In the genomic region with DNA sequence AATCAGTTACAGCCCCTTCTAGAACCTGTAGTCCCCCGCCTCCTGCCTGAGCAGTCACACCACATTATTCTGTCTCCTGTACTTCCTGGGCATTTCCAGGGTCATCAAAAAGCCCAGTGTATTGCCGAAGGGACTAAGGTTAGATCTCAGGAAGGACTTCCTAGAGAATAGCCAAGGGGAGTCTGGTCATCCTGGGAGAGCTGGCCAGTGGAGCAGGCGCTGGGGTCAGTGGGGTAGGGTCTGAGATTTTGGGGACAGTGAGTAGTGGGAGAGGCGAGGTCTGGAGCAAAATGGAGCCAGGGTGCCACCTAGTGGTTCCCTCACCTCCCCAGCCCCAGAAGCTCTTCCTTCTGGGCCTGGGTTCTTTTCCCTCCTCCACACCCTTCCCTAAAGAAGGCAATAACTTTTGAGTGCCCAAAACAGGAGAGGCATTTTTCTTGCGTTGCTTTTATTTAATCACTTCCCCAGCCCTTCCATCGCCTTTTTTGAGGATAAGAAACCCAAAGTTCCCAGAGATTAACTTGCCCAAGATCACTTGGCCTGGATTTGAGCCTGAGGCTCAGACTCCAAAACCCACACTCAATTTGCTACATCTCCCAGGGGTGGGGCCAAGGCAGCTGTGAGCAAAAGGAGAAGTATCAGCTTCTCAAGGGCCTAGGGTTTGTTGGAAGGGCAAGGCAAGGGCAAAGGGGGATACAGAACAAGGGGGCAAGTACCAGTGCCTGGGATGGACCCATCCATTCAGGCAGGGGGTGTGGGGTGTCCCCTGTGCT, we compare ENCODE assay signal across 8 cellular contexts. TPM values are rescaled to one million over a fixed set of nuclear protein-coding genes. Genes with fewer than 3 reads are reported as not detected.
DNase-seq lines count a peak whose midpoint lies in the region; ATAC-seq, FAIRE-seq and TF ChIP-seq lines count a peak whose summit lies in the region.

No MANE protein-coding gene starts in this region.

- POLR2A ChIA-PET in CD8-positive, alpha-beta T cell (lab: Charles Lee): interaction anchor here (0.7 kb wide), 1 partner anchor 384 kb away, joined by 3 read pairs; no protein-coding TSS in a partner anchor
- POLR2A ChIA-PET in HCT116 (lab: Charles Lee): interaction anchor here (0.8 to 1.3 kb wide), 2 partner anchors 10 to 12 kb away, joined by 4 read pairs; a partner anchor contains a TSS
- POLR2A ChIA-PET in PC-9 (lab: Charles Lee; ENCODE audit: unreplicated experiment): interaction anchor here (0.6 kb wide), 1 partner anchor 26 kb away, joined by 8 read pairs; no protein-coding TSS in a partner anchor

- H3K4me1 Mint-ChIP-seq in CD8-positive, alpha-beta T cell (ENCODE audit: low read depth): peaks cover 51% of the 10 kb centered on the region

- BruUV-seq in HCT116 (replicated peaks; lab: Mats Ljungman, UMichigan): no TSS peak
- BruUV-seq in PC-9 (replicated peaks; lab: Mats Ljungman, UMichigan): no TSS peak

- FAIRE-seq in keratinocyte (lab: Jason Lieb, UNC): no peak

- H3K36me3 Mint-ChIP-seq in CD8-positive, alpha-beta T cell: peaks cover 49% of the 10 kb centered on the region

- no peaks in the 10 kb centered on the region for H3K27me3 Mint-ChIP-seq in CD8-positive, alpha-beta T cell (ENCODE audit: low read depth)

- ATAC-seq in CD8-positive, alpha-beta T cell: peak; percentile 29
- peak; percentile 91 for ATAC-seq in HCT116
- ATAC-seq in stimulated activated naive CD8-positive, alpha-beta T cell treated with anti-CD3 and anti-CD28 coated beads, Interleukin-15, Interleukin-2, amounts not matched to agents 100 U/mL and 50 U/mL, for 24 hours: no peak
- no peak for ATAC-seq in GM18907 (IDR thresholded peaks at IDR 0.05; ENCODE audit: unreplicated experiment)

- no peaks in the 10 kb centered on the region for H4K20me1 ChIP-seq in HCT116 (ENCODE audit: insufficient read depth)
- no peaks in the 10 kb centered on the region for H4K20me1 ChIP-seq in PC-9 (ENCODE audit: insufficient read depth)
- H4K20me1 ChIP-seq in keratinocyte (ENCODE audit: control insufficient read depth, extremely low read depth, insufficient read depth, low read length): no peaks in the 10 kb centered on the region

- H3K27ac ChIP-seq in CD8-positive, alpha-beta T cell (ENCODE audit: low read depth, low read length): no peak overlapping the region
- H3K27ac ChIP-seq in HCT116 (ENCODE audit: low read depth, low read length) (no peak overlapping the region), PC-9 (no peak overlapping the region), ascending aorta (peak overlapping the region; percentile 28 to 52), keratinocyte (ENCODE audit: control insufficient read depth, insufficient read depth, low read length) (no peak overlapping the region)

- DNase-seq in CD8-positive, alpha-beta T cell: peak in 2 of 7 experiments; percentile 40 to 48
- DNase-seq in HCT116 (ENCODE audit: low read depth, low spot score): no peak
- DNase-seq in PC-9: peak in 1 of 2 experiments; percentile 35
- no peak for DNase-seq in ascending aorta (ENCODE audit: low spot score in 2 of 2)
- DNase-seq in keratinocyte (ENCODE audit: low read depth, low spot score): no peak
- DNase-seq in stimulated activated naive CD8-positive, alpha-beta T cell treated with anti-CD3 and anti-CD28 coated beads, Interleukin-15, Interleukin-2, amounts not matched to agents 100 U/mL and 50 U/mL, for 24 hours: peak; percentile 63
- no peak for DNase-seq in glomerular visceral epithelial cell (ENCODE audit: extremely low spot score)

- dilution Hi-C loops in keratinocyte (cut with MboI; ENCODE audit: extremely low pct_ligation_motif_present, low sequenced_read_pairs): no loop called here

- no peaks in the 10 kb centered on the region for H3K9me2 ChIP-seq in HCT116 (ENCODE audit: insufficient read depth)
- H3K9me2 ChIP-seq in PC-9 (ENCODE audit: insufficient read depth): no peaks in the 10 kb centered on the region

- H3F3A ChIP-seq in PC-9 (ENCODE audit: insufficient read depth, low read depth): peaks cover 1% of the 10 kb centered on the region; the same call in 1 of the 2 replicates

- no peaks in the 10 kb centered on the region for H3K9me1 ChIP-seq in keratinocyte (ENCODE audit: control insufficient read depth, extremely low read depth, insufficient read depth, low read length)

- peaks cover 35% of the 10 kb centered on the region for H3K4me1 ChIP-seq in CD8-positive, alpha-beta T cell (ENCODE audit: insufficient read depth, low read length)
- H3K4me1 ChIP-seq in HCT116 (ENCODE audit: control insufficient read depth in 1 of 2, insufficient read depth in 2 of 2, low read length in 2 of 2): peaks cover 2 to 12% of the 10 kb centered on the region in 2 experiments; a peak in 3 of 4 replicates
- peaks cover 26% of the 10 kb centered on the region for H3K4me1 ChIP-seq in PC-9 (replicated peaks; ENCODE audit: insufficient read depth)
- peaks cover 0 to 5% of the 10 kb centered on the region in 2 donors for H3K4me1 ChIP-seq in ascending aorta
- H3K4me1 ChIP-seq in keratinocyte (ENCODE audit: control insufficient read depth, extremely low read depth, insufficient read depth, low read length): peaks cover 2% of the 10 kb centered on the region

- intact Hi-C loops in CD8-positive, alpha-beta T cell (cut with DNase I, micrococcal nuclease): no loop called here
- intact Hi-C loops in HCT116 (cut with micrococcal nuclease): loop anchor here (1.0 kb wide), 1 partner anchor 385 kb away; no protein-coding TSS in a partner anchor
- intact Hi-C loops in PC-9 (cut with micrococcal nuclease; ENCODE audit: unreplicated experiment): no loop called here
- intact Hi-C loops in ascending aorta (cut with DNase I): no loop called here

- H2AFZ ChIP-seq in HCT116 (ENCODE audit: low read depth, low read length, poor library complexity, severe bottlenecking) (no peak overlapping the region), PC-9 (no peak overlapping the region), keratinocyte (ENCODE audit: control insufficient read depth, low read length) (no peak overlapping the region)

- no peaks in the 10 kb centered on the region for H3K9me3 ChIP-seq in CD8-positive, alpha-beta T cell (ENCODE audit: low read length)
- no peaks in the 10 kb centered on the region for H3K9me3 ChIP-seq in HCT116 (ENCODE audit: control insufficient read depth in 1 of 2, insufficient read depth in 1 of 2, low read depth in 1 of 2, low read length in 2 of 2)
- H3K9me3 ChIP-seq in PC-9 (ENCODE audit: insufficient read depth, low read depth): no peaks in the 10 kb centered on the region
- H3K9me3 ChIP-seq in ascending aorta: no peaks in the 10 kb centered on the region
- H3K9me3 ChIP-seq in keratinocyte (ENCODE audit: control insufficient read depth, low read depth, low read length): no peaks in the 10 kb centered on the region

- TF ChIP-seq CTCF in CD8-positive, alpha-beta T cell (IDR thresholded peaks at IDR 0.05): peak; percentile 61
- TF ChIP-seq CTCF in HCT116 (IDR thresholded peaks at IDR 0.05 in 2 of 3, conservative IDR thresholded peaks at IDR 0.05 in 1 of 3; ENCODE audit: borderline replicate concordance in 1 of 3, insufficient read depth in 1 of 3, low read depth in 2 of 3, low read length in 2 of 3) (peak in 2 of 3 experiments; percentile 89 to 90; a peak in 4 of 6 replicates), PC-9 (conservative IDR thresholded peaks at IDR 0.05) (peak; percentile 84), ascending aorta (IDR thresholded peaks at IDR 0.05) (peak; percentile 34 to 68 (median 51)), keratinocyte (optimal IDR thresholded peaks at IDR 0.05 in 1 of 3, IDR thresholded peaks at IDR 0.05 in 1 of 3, conservative IDR thresholded peaks at IDR 0.05 in 1 of 3; ENCODE audit: extremely low read depth in 1 of 3, insufficient read depth in 2 of 3, low read length in 3 of 3) (peak; percentile 83 to 96 (median 87))

- H3K79me2 ChIP-seq in HCT116 (ENCODE audit: insufficient read depth, low read length) (no peaks in the 10 kb centered on the region), PC-9 (ENCODE audit: low read depth) (no peaks in the 10 kb centered on the region), keratinocyte (ENCODE audit: control insufficient read depth, insufficient read depth, low read length) (no peaks in the 10 kb centered on the region)

- no peak overlapping the region for H3K4me3 ChIP-seq in CD8-positive, alpha-beta T cell (ENCODE audit: low read depth, low read length)
- H3K4me3 ChIP-seq in HCT116 (replicated peaks in 1 of 2; ENCODE audit: low read depth in 1 of 2, low read length in 2 of 2) (no peak overlapping the region), PC-9 (no peak overlapping the region), ascending aorta (no peak overlapping the region), keratinocyte (ENCODE audit: control insufficient read depth in 2 of 3, extremely low read depth in 1 of 3, insufficient read depth in 2 of 3, low read depth in 1 of 3, low read length in 3 of 3) (no peak overlapping the region)

- no peak overlapping the region for H3K4me3 Mint-ChIP-seq in CD8-positive, alpha-beta T cell

- TF ChIP-seq POLR2A in HCT116 (IDR thresholded peaks at IDR 0.05; ENCODE audit: borderline replicate concordance, extremely low read depth, insufficient read depth, insufficient read length): no peak

- no peaks in the 10 kb centered on the region for H3K9me3 Mint-ChIP-seq in CD8-positive, alpha-beta T cell

- H3K4me2 ChIP-seq in HCT116 (ENCODE audit: low read length): no peak overlapping the region
- no peak overlapping the region for H3K4me2 ChIP-seq in PC-9
- no peak overlapping the region for H3K4me2 ChIP-seq in keratinocyte (ENCODE audit: control insufficient read depth, extremely low read depth, insufficient read depth, low read depth, low read length)

- CTCF ChIA-PET in CD8-positive, alpha-beta T cell (lab: Charles Lee): interaction anchor here (0.8 to 2.2 kb wide), 12 partner anchors 11 to 117 kb away, joined by 3 to 9 read pairs (median 4); a partner anchor contains a TSS
- CTCF ChIA-PET in HCT116 (lab: Charles Lee) (interaction anchor here (0.7 to 1.4 kb wide), 8 partner anchors 20 to 461 kb away, joined by 3 read pairs; a partner anchor contains a TSS), PC-9 (lab: Charles Lee) (interaction anchor here (0.6 to 1.5 kb wide), 7 partner anchors 11 to 384 kb away, joined by 3 to 10 read pairs (median 3); no protein-coding TSS in a partner anchor)

- H3K9ac ChIP-seq in HCT116 (ENCODE audit: low read length) (no peak overlapping the region), keratinocyte (ENCODE audit: control insufficient read depth, extremely low read depth, insufficient read depth, low read length) (no peak overlapping the region)

- H3K36me3 ChIP-seq in CD8-positive, alpha-beta T cell (ENCODE audit: insufficient read depth, low read length): peaks cover 36% of the 10 kb centered on the region
- H3K36me3 ChIP-seq in HCT116 (ENCODE audit: control insufficient read depth in 1 of 2, insufficient read depth in 2 of 2, low read length in 2 of 2) (no peaks in the 10 kb centered on the region), PC-9 (ENCODE audit: low read depth) (no peaks in the 10 kb centered on the region), ascending aorta (peaks cover 21 to 30% of the 10 kb centered on the region in 2 donors), keratinocyte (ENCODE audit: control insufficient read depth in 2 of 2, extremely low read depth in 1 of 2, insufficient read depth in 2 of 2, low read length in 2 of 2) (peaks cover 0 to 17% of the 10 kb centered on the region in 2 experiments)

- H3K27me3 ChIP-seq in CD8-positive, alpha-beta T cell (ENCODE audit: insufficient read depth, low read length): no peaks in the 10 kb centered on the region
- H3K27me3 ChIP-seq in HCT116 (ENCODE audit: insufficient read depth, low read length): no peaks in the 10 kb centered on the region
- no peaks in the 10 kb centered on the region for H3K27me3 ChIP-seq in PC-9 (ENCODE audit: insufficient read depth, low read depth)
- no peaks in the 10 kb centered on the region for H3K27me3 ChIP-seq in ascending aorta
- H3K27me3 ChIP-seq in keratinocyte (ENCODE audit: control insufficient read depth, extremely low read depth, insufficient read depth, low read length): no peaks in the 10 kb centered on the region

- TF ChIP-seq RAD21 in HCT116 (IDR thresholded peaks at IDR 0.05; ENCODE audit: low read depth): no peak

- peak overlapping the region; percentile 85 for H3K27ac Mint-ChIP-seq in CD8-positive, alpha-beta T cell

- RAD21 ChIA-PET in HCT116 (lab: Charles Lee; ENCODE audit: low non-redundant PET in 1 of 2, low total read pairs in 2 of 2, uncharacterized antibody in 2 of 2, unreplicated experiment in 2 of 2): interaction anchor here (1.0 to 1.5 kb wide), 3 partner anchors 65 to 274 kb away, joined by 3 to 5 read pairs (median 3); no protein-coding TSS in a partner anchor

RNA-seq across cellular contexts. Expression of a gene that starts 7.3 kb away (rescaled TPM):
- total RNA-seq in CD8-positive, alpha-beta T cell: 1 to 10 TPM; 6.7 to 7.3 TPM
- total RNA-seq in HCT116 (2021; ENCODE audit: unreplicated experiment) (24.0 TPM), PC-9 (2021) (27.1 and 38.2 TPM in 2 replicates), ascending aorta (9.6 TPM)
- 34.6 and 43.4 TPM in 2 replicates for polyA plus RNA-seq in HCT116 (2012)
- 25.1 to 28.5 TPM (median 27.4 TPM) in 3 replicates for polyA plus RNA-seq in keratinocyte
- polyA plus RNA-seq in keratinocyte (2011; ENCODE audit: low read depth): 5.8 TPM
- polyA plus RNA-seq in keratinocyte (2011; cell fraction: cytosol; rRNA removed): 12.7 and 27.2 TPM in 2 replicates
- polyA plus RNA-seq in keratinocyte (2011; cell fraction: nucleus; rRNA removed): 9.7 and 12.0 TPM in 2 replicates
- polyA plus RNA-seq in keratinocyte (2012; ENCODE audit: low replicate concordance): 28.2 and 38.2 TPM in 2 replicates
- polyA minus RNA-seq in keratinocyte: 12.4 to 13.1 TPM (median 12.6 TPM) in 3 replicates
- polyA minus RNA-seq in keratinocyte (2011; cell fraction: cytosol; rRNA and poly(A)+ RNA removed): 15.7 TPM
- 3.6 and 5.1 TPM in 2 replicates for polyA minus RNA-seq in keratinocyte (2011; cell fraction: nucleus; rRNA and poly(A)+ RNA removed)

RNA-seq across cellular contexts. Expression of a gene that starts 12.1 kb away (rescaled TPM):
- total RNA-seq in CD8-positive, alpha-beta T cell: 100 to 1,000 TPM; 315 to 319 TPM
- total RNA-seq in HCT116 (2021; ENCODE audit: unreplicated experiment) (12.6 TPM), PC-9 (2021) (36.3 and 40.2 TPM in 2 replicates), ascending aorta (70.0 TPM)
- polyA plus RNA-seq in HCT116 (2012): 12.5 and 17.2 TPM in 2 replicates
- polyA plus RNA-seq in keratinocyte: 15.1 to 29.9 TPM (median 15.6 TPM) in 3 replicates
- polyA plus RNA-seq in keratinocyte (2011; ENCODE audit: low read depth): 5.8 TPM
- 4.9 and 7.7 TPM in 2 replicates for polyA plus RNA-seq in keratinocyte (2011; cell fraction: cytosol; rRNA removed)
- polyA plus RNA-seq in keratinocyte (2011; cell fraction: nucleus; rRNA removed): 45.9 and 54.4 TPM in 2 replicates
- polyA plus RNA-seq in keratinocyte (2012; ENCODE audit: low replicate concordance): 15.9 and 21.9 TPM in 2 replicates
- 12.5 to 24.5 TPM (median 20.5 TPM) in 3 replicates for polyA minus RNA-seq in keratinocyte
- 12.5 TPM for polyA minus RNA-seq in keratinocyte (2011; cell fraction: cytosol; rRNA and poly(A)+ RNA removed)
- polyA minus RNA-seq in keratinocyte (2011; cell fraction: nucleus; rRNA and poly(A)+ RNA removed): 46.6 and 54.2 TPM in 2 replicates

RNA-seq across cellular contexts. Expression of a gene that starts 17.7 kb away (rescaled TPM):
- 10 to 100 TPM; 25.1 to 26.7 TPM for total RNA-seq in CD8-positive, alpha-beta T cell
- 37.2 TPM for total RNA-seq in HCT116 (2021; ENCODE audit: unreplicated experiment)
- polyA plus RNA-seq in HCT116 (2012): 17.0 and 22.1 TPM in 2 replicates
- total RNA-seq in PC-9 (2021): 30.0 and 33.2 TPM in 2 replicates
- 48.7 TPM for total RNA-seq in ascending aorta
- 15.1 to 22.3 TPM (median 15.9 TPM) in 3 replicates for polyA plus RNA-seq in keratinocyte
- 2.4 TPM for polyA plus RNA-seq in keratinocyte (2011; ENCODE audit: low read depth)
- polyA plus RNA-seq in keratinocyte (2011; cell fraction: cytosol; rRNA removed): 15.2 and 15.6 TPM in 2 replicates
- 33.6 and 33.8 TPM in 2 replicates for polyA plus RNA-seq in keratinocyte (2011; cell fraction: nucleus; rRNA removed)
- 16.4 and 18.9 TPM in 2 replicates for polyA plus RNA-seq in keratinocyte (2012; ENCODE audit: low replicate concordance)
- 15.5 to 20.0 TPM (median 15.6 TPM) in 3 replicates for polyA minus RNA-seq in keratinocyte
- 20.5 TPM for polyA minus RNA-seq in keratinocyte (2011; cell fraction: cytosol; rRNA and poly(A)+ RNA removed)
- 10.2 and 12.9 TPM in 2 replicates for polyA minus RNA-seq in keratinocyte (2011; cell fraction: nucleus; rRNA and poly(A)+ RNA removed)

RNA-seq across cellular contexts. Expression of a gene that starts 26.7 kb away (rescaled TPM):
- total RNA-seq in CD8-positive, alpha-beta T cell: 10 to 100 TPM; 54.5 to 58.3 TPM
- total RNA-seq in HCT116 (2021; ENCODE audit: unreplicated experiment): 148 TPM
- 135 and 142 TPM in 2 replicates for polyA plus RNA-seq in HCT116 (2012)
- total RNA-seq in PC-9 (2021): 162 and 210 TPM in 2 replicates
- 211 TPM for total RNA-seq in ascending aorta
- polyA plus RNA-seq in keratinocyte: 245 to 385 TPM (median 272 TPM) in 3 replicates
- polyA plus RNA-seq in keratinocyte (2011; ENCODE audit: low read depth): 41.9 TPM
- 316 and 399 TPM in 2 replicates for polyA plus RNA-seq in keratinocyte (2011; cell fraction: cytosol; rRNA removed)
- 637 and 800 TPM in 2 replicates for polyA plus RNA-seq in keratinocyte (2011; cell fraction: nucleus; rRNA removed)
- polyA plus RNA-seq in keratinocyte (2012; ENCODE audit: low replicate concordance): 195 and 241 TPM in 2 replicates
- polyA minus RNA-seq in keratinocyte: 280 to 465 TPM (median 409 TPM) in 3 replicates
- 214 TPM for polyA minus RNA-seq in keratinocyte (2011; cell fraction: cytosol; rRNA and poly(A)+ RNA removed)
- polyA minus RNA-seq in keratinocyte (2011; cell fraction: nucleus; rRNA and poly(A)+ RNA removed): 152 and 244 TPM in 2 replicates

RNA-seq across cellular contexts. Expression of a gene that starts 30.6 kb away (rescaled TPM):
- 1 to 10 TPM; 2.3 to 2.9 TPM for total RNA-seq in CD8-positive, alpha-beta T cell
- total RNA-seq in HCT116 (2021; ENCODE audit: unreplicated experiment) (229 TPM), PC-9 (2021) (236 and 300 TPM in 2 replicates), ascending aorta (40.4 TPM)
- polyA plus RNA-seq in HCT116 (2012): 490 and 557 TPM in 2 replicates
- polyA plus RNA-seq in keratinocyte: 133 to 300 TPM (median 217 TPM) in 3 replicates
- 8.8 TPM for polyA plus RNA-seq in keratinocyte (2011; ENCODE audit: low read depth)
- polyA plus RNA-seq in keratinocyte (2011; cell fraction: cytosol; rRNA removed): 204 and 245 TPM in 2 replicates
- 66.6 and 66.9 TPM in 2 replicates for polyA plus RNA-seq in keratinocyte (2011; cell fraction: nucleus; rRNA removed)
- polyA plus RNA-seq in keratinocyte (2012; ENCODE audit: low replicate concordance): 78.8 and 129 TPM in 2 replicates
- polyA minus RNA-seq in keratinocyte: 75.8 to 128 TPM (median 83.8 TPM) in 3 replicates
- 44.7 TPM for polyA minus RNA-seq in keratinocyte (2011; cell fraction: cytosol; rRNA and poly(A)+ RNA removed)
- polyA minus RNA-seq in keratinocyte (2011; cell fraction: nucleus; rRNA and poly(A)+ RNA removed): 10.4 and 19.9 TPM in 2 replicates

Comparison
In these comparisons a context has a peak if more than half of its experiments do, and no peak if none do; other contexts are left out.
1. ATAC-seq: peak in CD8-positive, alpha-beta T cell (single experiment) and HCT116 (single experiment); none in stimulated activated naive CD8-positive, alpha-beta T cell treated with anti-CD3 and anti-CD28 coated beads, Interleukin-15, Interleukin-2, amounts not matched to agents 100 U/mL and 50 U/mL, for 24 hours (single experiment) and GM18907 (single experiment).
2. H3K27ac ChIP-seq: peak in ascending aorta (2 of 2); none in CD8-positive, alpha-beta T cell (single experiment), HCT116 (single experiment), PC-9 (single experiment) and keratinocyte (single experiment).
3. Peak in every context shown above with its lines, with median percentiles within 50 percentile points of each other: CTCF ChIP-seq.